7 cellular contexts compared by ENCODE assay signal in genomic region chr10:94398762-94399161, GRCh38.
"Had no signal": no experiment of that assay in that cellular context is flagged by ENCODE, and none has a peak within 500 bp of the region (broad histone marks: within the 10 kb centered on the region; RNA-seq: fewer than 3 reads in every experiment).

No MANE protein-coding gene starts in this region.

- H3K4me2 ChIP-seq: GM23338 had no signal

- ATAC-seq: GM23338, K562 had no signal

- H3K27ac Mint-ChIP-seq: GM23338, H9 had no signal

- H3K27ac ChIP-seq: HL-60 had no signal

- DNase-seq: H9, HCEC 1CT, IMR-90, KG1 had no signal

- H3K4me3 Mint-ChIP-seq: GM23338, H9 had no signal

- H2AFZ ChIP-seq: GM23338 had no signal

- H3K4me3 ChIP-seq: GM23338, K562 had no signal
